In genomic region chr4:125060376-125060775, GRCh38 we compare ENCODE assay signal across 24 cellular contexts.
"Had no signal": no experiment of that assay in that cellular context is flagged by ENCODE, and none has a peak within 500 bp of the region (broad histone marks: within the 10 kb centered on the region; RNA-seq: fewer than 3 reads in every experiment).

No MANE protein-coding gene starts in this region.

- H3K9me3 ChIP-seq: ascending aorta, esophagus muscularis mucosa had no signal

- H3K27me3 ChIP-seq: ascending aorta, brain microvascular endothelial cell, esophagus muscularis mucosa had no signal

- H3K4me3 ChIP-seq: ascending aorta, esophagus muscularis mucosa had no signal

- H3K4me1 ChIP-seq: ascending aorta had no signal

- H3K27ac ChIP-seq: ascending aorta, brain microvascular endothelial cell, esophagus muscularis mucosa, WERI-Rb-1 had no signal

- DNase-seq: activated B cell treated with CpG ODN at 0.5 μM for 24 hours; activated CD4-positive, alpha-beta T cell treated with anti-CD3 and anti-CD28 coated beads for 48 hours; activated CD4-positive, alpha-beta T cell treated with anti-CD3 and anti-CD28 coated beads, Interleukin-2, amount 50 U/mL, for 1 hour; activated CD4-positive, alpha-beta T cell treated with anti-CD3 and anti-CD28 coated beads, Interleukin-2, amount 50 U/mL, for 48 hours; activated CD8-positive, alpha-beta memory T cell treated with anti-CD3 and anti-CD28 coated beads for 24 hours; activated CD8-positive, alpha-beta T cell treated with anti-CD3 and anti-CD28 coated beads for 36 hours; activated effector memory CD4-positive, alpha-beta T cell treated with Interleukin-2 at 50 U/mL for 16 hours; activated gamma-delta T cell treated with Interleukin-2 at 50 U/mL for 16 hours; activated naive CD4-positive, alpha-beta T cell treated with anti-CD3 and anti-CD28 coated beads, Interleukin-2, amount 50 U/mL, for 16 hours; activated naive CD4-positive, alpha-beta T cell treated with Interleukin-2 at 50 U/mL for 16 hours; activated T-cell treated with anti-CD3 and anti-CD28 coated beads, Interleukin-2, amount 50 U/mL, for 4 hours; brain microvascular endothelial cell; caudate nucleus; cortex of kidney; dermis blood vessel endothelial cell; effector CD4-positive, alpha-beta T cell; effector memory CD8-positive, alpha-beta T cell; erythroblast; T-helper 1 cell; T-helper 17 cell; T1000; WERI-Rb-1 had no signal

- H3K36me3 ChIP-seq: ascending aorta, brain microvascular endothelial cell, esophagus muscularis mucosa, WERI-Rb-1 had no signal
